ENCODE assay signal across 8 cellular contexts in the genomic region with DNA sequence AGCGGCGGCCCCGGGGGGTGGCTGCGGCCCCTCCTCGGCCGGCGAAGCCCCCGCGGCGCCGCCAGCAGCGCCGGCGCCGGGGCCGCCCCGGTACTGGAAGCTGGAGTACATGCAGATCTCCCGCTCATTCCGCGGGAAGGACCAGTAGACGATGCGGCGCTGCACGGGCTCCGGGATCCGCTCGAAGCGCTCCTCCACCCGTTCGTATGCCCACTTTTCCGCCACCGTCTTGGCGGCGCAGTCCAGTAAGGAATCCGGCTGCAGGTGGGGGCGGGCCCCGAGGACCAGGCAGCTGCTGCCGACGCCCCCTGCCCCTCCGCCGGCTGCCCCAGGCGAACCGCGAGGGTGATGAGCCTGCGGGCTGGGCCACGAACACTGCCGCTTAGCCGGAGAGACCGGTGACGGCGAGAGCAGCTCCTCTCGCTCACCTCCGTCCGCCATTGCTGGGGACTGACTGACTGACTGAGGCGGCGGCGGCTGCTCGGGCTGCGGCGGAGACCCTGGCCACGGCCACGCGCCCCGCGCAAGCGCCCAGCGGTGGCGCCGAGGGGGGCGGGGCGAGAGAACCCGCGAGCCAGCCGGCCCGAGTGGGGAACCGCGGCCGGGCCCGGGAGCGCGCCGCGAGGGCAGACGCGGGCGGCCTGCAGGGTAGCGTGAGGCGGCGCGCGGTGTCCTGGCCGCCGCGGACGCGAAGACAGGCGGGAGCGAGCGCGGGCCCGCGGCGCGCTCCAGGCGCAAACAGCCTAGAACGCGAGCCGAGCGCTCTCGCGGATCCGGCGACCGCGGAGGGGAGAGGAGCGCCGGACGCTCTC. TPM values are rescaled to one million over a fixed set of nuclear protein-coding genes. Genes with fewer than 3 reads are reported as not detected.
DNase-seq lines count a peak whose midpoint lies in the region; ATAC-seq and TF ChIP-seq lines count a peak whose summit lies in the region.

Gene ZSWIM5 (minus strand): TSS at position 696 of the 812 bp plus-strand sequence. CDS start 255 bp downstream, at position 441.

- H3K9ac ChIP-seq in mammary epithelial cell (ENCODE audit: insufficient read depth, low read length) = no peak within 1 kb of the TSS

- DNase-seq in Caki2 (ENCODE audit: low read depth) (peak; percentile 70), NB4 (ENCODE audit: low read depth) (peak; percentile 68), mammary epithelial cell (peak; percentile 44), iPS-NIHi7 (ENCODE audit: extremely low spot score) (peak; percentile 86)

- dilution Hi-C loops in mammary epithelial cell (cut with HindIII; ENCODE audit: low sequenced_read_pairs) = no loop called here

- no peak for TF ChIP-seq POLR2A in NB4 (IDR thresholded peaks at IDR 0.05; ENCODE audit: extremely low read depth, insufficient read length)

- intact Hi-C loops in mammary epithelial cell (cut with micrococcal nuclease) = no loop called here

- H3K36me3 ChIP-seq in mammary epithelial cell (ENCODE audit: insufficient read depth, low read length) = no peaks in the 10 kb centered on the region

- no TSS peak for BruUV-seq in mammary epithelial cell (replicated peaks; lab: Mats Ljungman, UMichigan)

- H3K79me2 ChIP-seq in mammary epithelial cell (ENCODE audit: insufficient read depth, low read length) = no peaks in the 10 kb centered on the region

- ATAC-seq in GM21529 (IDR thresholded peaks at IDR 0.05; ENCODE audit: unreplicated experiment) (peak; percentile 72), HG03521 (IDR thresholded peaks at IDR 0.05; ENCODE audit: unreplicated experiment) (no peak)

- H3K27me3 ChIP-seq in mammary epithelial cell (ENCODE audit: insufficient read depth, low read length) = peaks cover 38% of the 10 kb centered on the region

- H3K4me1 ChIP-seq in mammary epithelial cell (ENCODE audit: insufficient read depth, low read length) = peaks cover 11% of the 10 kb centered on the region

- peak within 1 kb of the TSS; percentile 96 for H2AFZ ChIP-seq in mammary epithelial cell (ENCODE audit: low read depth, low read length)

- no peaks in the 10 kb centered on the region for H3K9me3 ChIP-seq in mammary epithelial cell (replicated peaks; ENCODE audit: insufficient read depth, low read length)

- CTCF ChIA-PET in mammary epithelial cell (lab: Charles Lee; ENCODE audit: low non-redundant PET) = no interaction called here

- peak within 1 kb of the TSS; percentile 46 for H3K4me3 ChIP-seq in NB4 (ENCODE audit: low read depth, low read length)
- peak within 1 kb of the TSS; percentile 60 for H3K4me3 ChIP-seq in WI38 (ENCODE audit: low read depth, low read length)
- H3K4me3 ChIP-seq in mammary epithelial cell (replicated peaks in 1 of 3; ENCODE audit: insufficient read depth in 1 of 3, low read depth in 2 of 3, low read length in 3 of 3) = peak within 1 kb of the TSS; percentile 63 to 70 (median 67)
- H3K4me3 ChIP-seq in skin epidermis = peak within 1 kb of the TSS; percentile 58 to 85 (median 75)

- H3K27ac ChIP-seq in mammary epithelial cell (ENCODE audit: insufficient read depth, low read depth, low read length) (no peak within 1 kb of the TSS), skin epidermis (peak within 1 kb of the TSS in 15 of 21 experiments; percentile 10 to 82 (median 64))

- in situ Hi-C loops in Caki2 (cut with HindIII; ENCODE audit: low pct_unique_long_range_greater_than_20kb, low sequenced_read_pairs) (no loop called here), mammary epithelial cell (cut with MboI; ENCODE audit: low sequenced_read_pairs in 2 of 2) (no loop called here)

- WGBS in mammary epithelial cell (ENCODE audit: low coverage, missing lambda C conversion rate) = 0% methylated on average over 10 of the region's 118 CpGs

- no peak for TF ChIP-seq CTCF in NB4 (IDR thresholded peaks at IDR 0.05; ENCODE audit: low read depth, low read length)
- no peak for TF ChIP-seq CTCF in WI38 (IDR thresholded peaks at IDR 0.05; ENCODE audit: low read depth, low read length)
- no peak for TF ChIP-seq CTCF in mammary epithelial cell (conservative IDR thresholded peaks at IDR 0.05 in 1 of 2, IDR thresholded peaks at IDR 0.05 in 1 of 2; ENCODE audit: extremely low read depth in 1 of 2, insufficient read depth in 1 of 2, low read depth in 1 of 2, low read length in 2 of 2)

- H4K20me1 ChIP-seq in mammary epithelial cell (ENCODE audit: insufficient read depth, low read length) = no peaks in the 10 kb centered on the region

- peak within 1 kb of the TSS; percentile 100 for H3K4me2 ChIP-seq in mammary epithelial cell (ENCODE audit: insufficient read depth, low read depth, low read length)

RNA-seq across cellular contexts. Expression of gene ZSWIM5, which starts in this region (rescaled TPM):
- 0.81 and 1.6 TPM in 2 replicates for total RNA-seq in Caki2 (2014; rRNA removed; shearing (Covaris generic); ENCODE audit: low replicate concordance)
- under 1 TPM; 0.07 to 0.50 TPM for total RNA-seq in mammary epithelial cell
- 0.02 TPM for polyA plus RNA-seq in mammary epithelial cell
- not detected for polyA minus RNA-seq in mammary epithelial cell

Comparison
In these comparisons a context has a peak if more than half of its experiments do, and no peak if none do; other contexts are left out.
1. Peak in DNase-seq, H3K4me3 ChIP-seq and H3K4me2 ChIP-seq in mammary epithelial cell; RNA of the gene not detected or under 1 TPM.